Comparison of ENCODE assay signal across 7 cellular contexts in genomic region chr17:48816774-48817590, GRCh38. TPM values are rescaled to one million over a fixed set of nuclear protein-coding genes. Genes with fewer than 3 reads are reported as not detected.
DNase-seq lines count a peak whose midpoint lies in the region; ATAC-seq lines count a peak whose summit lies in the region.

TSS of gene TTLL6 (minus strand) at chr17:48817229. CDS start at chr17:48817072, 157 bp downstream.

- ATAC-seq in GM18868 (IDR thresholded peaks at IDR 0.05; ENCODE audit: unreplicated experiment) = peak; percentile 75

- peak within 1 kb of the TSS; percentile 62 for H3K4me3 ChIP-seq in NT2/D1 (ENCODE audit: insufficient read length, low read depth)
- peak within 1 kb of the TSS; percentile 12 to 21 for H3K4me3 ChIP-seq in esophagus (ENCODE audit: low read depth in 1 of 2, low read length in 2 of 2)
- H3K4me3 ChIP-seq in mucosa of stomach (ENCODE audit: low read length) = no peak within 1 kb of the TSS

- H3K9me3 ChIP-seq in NT2/D1 (ENCODE audit: insufficient read depth, low read length) (no peaks in the 10 kb centered on the region), esophagus (ENCODE audit: control insufficient read depth in 2 of 2, insufficient read depth in 1 of 2, low read depth in 1 of 2, low read length in 1 of 2) (no peaks in the 10 kb centered on the region), mucosa of stomach (ENCODE audit: control insufficient read depth, low read length) (no peaks in the 10 kb centered on the region)

- 1 to 2% methylated on average over 60 to 64 of the region's 64 CpGs for WGBS in esophagus, 2 donors

- peak within 1 kb of the TSS; percentile 74 for H3K9ac ChIP-seq in NT2/D1 (ENCODE audit: insufficient read length, low read depth)
- peak within 1 kb of the TSS; percentile 51 for H3K9ac ChIP-seq in mucosa of stomach (ENCODE audit: low read length)

- H3K27me3 ChIP-seq in NT2/D1 (ENCODE audit: insufficient read depth, insufficient read length) = peaks cover 23% of the 10 kb centered on the region
- no peaks in the 10 kb centered on the region for H3K27me3 ChIP-seq in esophagus (ENCODE audit: control insufficient read depth in 1 of 2, insufficient read depth in 2 of 2, low read length in 2 of 2)
- no peaks in the 10 kb centered on the region for H3K27me3 ChIP-seq in mucosa of stomach (ENCODE audit: control insufficient read depth, insufficient read depth, low read length)

- H3K36me3 ChIP-seq in NT2/D1 (ENCODE audit: insufficient read depth, insufficient read length, low read length) (no peaks in the 10 kb centered on the region), esophagus (ENCODE audit: control insufficient read depth in 2 of 2, insufficient read depth in 2 of 2, low read length in 1 of 2) (no peaks in the 10 kb centered on the region), mucosa of stomach (ENCODE audit: control insufficient read depth, insufficient read depth, low read length) (no peaks in the 10 kb centered on the region)

- H3K4me1 ChIP-seq in NT2/D1 (ENCODE audit: insufficient read depth, insufficient read length) (peaks cover 7% of the 10 kb centered on the region), esophagus (ENCODE audit: control insufficient read depth in 2 of 2, insufficient read depth in 2 of 2, low read length in 1 of 2) (peaks cover 0 to 5% of the 10 kb centered on the region in 2 donors), mucosa of stomach (ENCODE audit: control insufficient read depth, insufficient read depth, low read length) (peaks cover 12% of the 10 kb centered on the region)

- peak in 71 of 76 experiments; percentile 13 to 87 (median 71) for DNase-seq in HUDEP-2 (lab: John Stamatoyannopoulos, UW; ENCODE audit: unreplicated experiment in 76 of 76)
- peak; percentile 83 for DNase-seq in NT2/D1 (ENCODE audit: low read depth, low spot score)
- DNase-seq in activated T-cell treated with anti-CD3 and anti-CD28 coated beads for 4 hours = peak; percentile 52
- peak; percentile 65 for DNase-seq in stimulated activated CD8-positive, alpha-beta memory T cell treated with anti-CD3 and anti-CD28 coated beads, Interleukin-4, amount 100 ng/mL, for 24 hours (ENCODE audit: low read depth)

- H3K27ac ChIP-seq in esophagus (ENCODE audit: low read depth in 2 of 2, low read length in 1 of 2) = no peak within 1 kb of the TSS

RNA-seq across cellular contexts. Expression of gene TTLL6, which starts in this region (rescaled TPM):
- under 1 TPM; 0.02 to 0.05 TPM for polyA plus RNA-seq in esophagus
